1 cellular context compared by ENCODE assay signal in the genomic region with DNA sequence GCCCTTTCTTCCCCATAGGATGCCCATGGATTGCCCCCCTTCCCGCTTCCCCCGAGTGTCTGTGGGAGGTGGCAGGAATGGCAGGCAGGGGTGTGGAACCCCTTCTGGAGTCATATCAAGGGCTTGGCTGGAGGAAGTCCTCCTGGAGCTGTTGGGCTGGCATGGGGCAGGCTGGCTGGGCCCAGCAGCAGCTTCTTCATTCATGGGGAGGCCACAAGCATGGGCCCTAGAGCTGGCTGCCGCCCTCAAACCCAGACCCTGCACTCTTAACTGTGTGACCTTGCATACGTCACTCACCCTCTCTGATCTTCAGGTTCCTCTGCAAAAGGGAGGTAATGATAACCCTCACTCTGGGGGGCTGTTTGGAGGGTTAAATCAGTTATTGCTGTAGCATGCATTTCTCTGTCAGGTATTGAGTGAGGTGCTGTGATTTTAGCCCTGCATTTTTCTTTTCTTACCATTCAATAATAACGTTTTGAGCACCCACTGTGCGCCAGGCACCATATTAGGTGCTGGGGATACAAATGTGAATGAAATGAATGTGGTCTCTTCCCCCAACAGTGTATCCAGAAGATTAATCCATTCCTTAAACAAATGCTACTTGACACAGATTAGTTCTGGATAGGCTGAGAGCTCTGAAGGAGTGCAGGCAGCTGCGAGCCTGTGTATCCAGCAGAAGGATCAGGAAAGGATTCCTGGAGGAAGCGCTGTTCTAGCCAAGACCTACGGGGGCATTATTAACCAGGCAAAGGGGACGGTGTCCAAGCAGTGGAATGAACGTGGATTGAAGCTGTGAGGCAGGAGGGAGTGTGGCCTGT.
A peak's percentile ranks its signal among the peaks of the same experiment; 100 is the strongest.
TF ChIP-seq lines count a peak whose summit lies in the region.

No MANE protein-coding gene starts in this region.

TF ChIP-seq in K562, 482 proteins besides CTCF, POLR2A, EP300 and RAD21:
- peak; percentile 71; the same call in 1 of the 2 replicates for TF ChIP-seq ZKSCAN1 (IDR thresholded peaks at IDR 0.05; ENCODE audit: low read depth, low read length)
- TF ChIP-seq, protein P1, sequence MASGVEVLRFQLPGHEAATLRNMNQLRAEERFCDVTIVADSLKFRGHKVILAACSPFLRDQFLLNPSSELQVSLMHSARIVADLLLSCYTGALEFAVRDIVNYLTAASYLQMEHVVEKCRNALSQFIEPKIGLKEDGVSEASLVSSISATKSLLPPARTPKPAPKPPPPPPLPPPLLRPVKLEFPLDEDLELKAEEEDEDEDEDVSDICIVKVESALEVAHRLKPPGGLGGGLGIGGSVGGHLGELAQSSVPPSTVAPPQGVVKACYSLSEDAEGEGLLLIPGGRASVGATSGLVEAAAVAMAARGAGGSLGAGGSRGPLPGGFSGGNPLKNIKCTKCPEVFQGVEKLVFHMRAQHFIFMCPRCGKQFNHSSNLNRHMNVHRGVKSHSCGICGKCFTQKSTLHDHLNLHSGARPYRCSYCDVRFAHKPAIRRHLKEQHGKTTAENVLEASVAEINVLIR (CRISPR knock-in tag; IDR thresholded peaks at IDR 0.05): no peak
